ENCODE assay signal across 1 cellular context in the genomic region with DNA sequence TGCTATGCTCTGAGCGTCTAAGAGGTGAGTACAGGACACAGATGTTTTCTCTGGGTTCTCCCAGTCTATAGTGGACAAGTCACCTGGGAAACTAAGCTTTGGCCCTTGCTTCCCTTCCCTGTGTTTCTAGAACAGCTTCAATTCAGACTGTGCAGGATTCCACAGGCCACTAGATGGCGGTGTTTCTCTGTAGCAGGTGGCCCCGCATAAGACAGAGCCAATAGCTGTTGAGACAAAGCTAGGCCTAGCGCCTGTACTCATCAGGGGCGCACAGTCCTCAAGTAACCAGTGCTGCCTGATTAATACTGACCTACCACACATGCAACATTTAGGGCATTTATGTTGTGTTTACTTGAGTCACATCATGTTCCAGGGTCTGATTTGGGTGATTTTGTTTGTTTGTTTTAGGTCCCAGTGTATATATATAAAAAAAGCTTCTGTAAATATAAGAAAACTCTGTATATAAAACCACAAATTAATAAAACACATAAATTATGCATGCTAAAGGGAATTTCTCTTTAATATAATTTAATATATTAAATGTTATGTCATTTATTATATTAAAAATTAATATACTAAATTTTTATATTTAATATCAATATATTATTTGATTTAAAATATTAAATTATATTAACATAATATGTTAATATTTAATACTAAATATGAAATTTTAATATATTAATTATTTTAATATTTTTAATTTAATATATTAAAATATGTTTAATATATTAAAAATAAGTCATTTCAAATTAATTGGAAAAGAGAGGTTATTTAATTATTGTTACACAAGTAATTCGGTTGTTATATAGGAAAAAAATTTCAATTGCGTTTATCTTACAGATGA.
TF ChIP-seq lines count a peak whose summit lies in the region.

No MANE protein-coding gene starts in this region.

TF ChIP-seq in K562, 482 proteins besides CTCF, POLR2A, EP300 and RAD21 (continued from another document and continues in another):
- TF ChIP-seq, protein P1, sequence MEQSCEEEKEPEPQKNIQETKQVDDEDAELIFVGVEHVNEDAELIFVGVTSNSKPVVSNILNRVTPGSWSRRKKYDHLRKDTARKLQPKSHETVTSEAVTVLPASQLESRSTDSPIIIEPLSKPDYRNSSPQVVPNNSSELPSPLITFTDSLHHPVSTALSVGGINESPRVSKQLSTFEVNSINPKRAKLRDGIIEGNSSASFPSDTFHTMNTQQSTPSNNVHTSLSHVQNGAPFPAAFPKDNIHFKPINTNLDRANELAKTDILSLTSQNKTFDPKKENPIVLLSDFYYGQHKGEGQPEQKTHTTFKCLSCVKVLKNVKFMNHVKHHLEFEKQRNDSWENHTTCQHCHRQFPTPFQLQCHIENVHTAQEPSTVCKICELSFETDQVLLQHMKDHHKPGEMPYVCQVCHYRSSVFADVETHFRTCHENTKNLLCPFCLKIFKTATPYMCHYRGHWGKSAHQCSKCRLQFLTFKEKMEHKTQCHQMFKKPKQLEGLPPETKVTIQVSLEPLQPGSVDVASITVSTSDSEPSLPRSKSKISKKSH (CRISPR knock-in tag; IDR thresholded peaks at IDR 0.05) = no peak
- TF ChIP-seq LCOR (CRISPR knock-in tag; IDR thresholded peaks at IDR 0.05) = no peak
- no peak for TF ChIP-seq SIN3B (IDR thresholded peaks at IDR 0.05; ENCODE audit: low read depth)
- TF ChIP-seq KAT8 (IDR thresholded peaks at IDR 0.05; ENCODE audit: low read depth) = no peak
- TF ChIP-seq, protein P2, sequence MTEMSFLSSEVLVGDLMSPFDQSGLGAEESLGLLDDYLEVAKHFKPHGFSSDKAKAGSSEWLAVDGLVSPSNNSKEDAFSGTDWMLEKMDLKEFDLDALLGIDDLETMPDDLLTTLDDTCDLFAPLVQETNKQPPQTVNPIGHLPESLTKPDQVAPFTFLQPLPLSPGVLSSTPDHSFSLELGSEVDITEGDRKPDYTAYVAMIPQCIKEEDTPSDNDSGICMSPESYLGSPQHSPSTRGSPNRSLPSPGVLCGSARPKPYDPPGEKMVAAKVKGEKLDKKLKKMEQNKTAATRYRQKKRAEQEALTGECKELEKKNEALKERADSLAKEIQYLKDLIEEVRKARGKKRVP (CRISPR knock-in tag; IDR thresholded peaks at IDR 0.05) = no peak
- no peak for TF ChIP-seq ATF7 (IDR thresholded peaks at IDR 0.05)
- no peak for TF ChIP-seq TAL1 (IDR thresholded peaks at IDR 0.05)
- TF ChIP-seq ZNF408 (CRISPR knock-in tag; IDR thresholded peaks at IDR 0.05; ENCODE audit: low read depth) = no peak
- no peak for TF ChIP-seq MEIS2 (IDR thresholded peaks at IDR 0.05; ENCODE audit: partially characterized antibody)
- TF ChIP-seq HSF4 (CRISPR knock-in tag; IDR thresholded peaks at IDR 0.05; ENCODE audit: borderline replicate concordance) = no peak
- no peak for TF ChIP-seq PCBP2 (IDR thresholded peaks at IDR 0.05; ENCODE audit: low read depth, low read length, poor library complexity, severe bottlenecking)
- TF ChIP-seq SETDB1 (IDR thresholded peaks at IDR 0.05; ENCODE audit: low read length) = no peak
- no peak for TF ChIP-seq NR2C1 (IDR thresholded peaks at IDR 0.05)
- no peak for TF ChIP-seq NR2C1 (tag; IDR thresholded peaks at IDR 0.05)
- no peak for TF ChIP-seq COPS2 (conservative IDR thresholded peaks at IDR 0.05)
- no peak for TF ChIP-seq ZFP30 (CRISPR knock-in tag; IDR thresholded peaks at IDR 0.05; ENCODE audit: borderline replicate concordance)
- TF ChIP-seq ILF3 (IDR thresholded peaks at IDR 0.05; ENCODE audit: borderline replicate concordance) = no peak
- no peak for TF ChIP-seq NCOA2 (IDR thresholded peaks at IDR 0.05; ENCODE audit: partially characterized antibody in 2 of 2)
- no peak for TF ChIP-seq ILK (tag; IDR thresholded peaks at IDR 0.05; ENCODE audit: borderline replicate concordance, low read depth)
- TF ChIP-seq, protein P3, sequence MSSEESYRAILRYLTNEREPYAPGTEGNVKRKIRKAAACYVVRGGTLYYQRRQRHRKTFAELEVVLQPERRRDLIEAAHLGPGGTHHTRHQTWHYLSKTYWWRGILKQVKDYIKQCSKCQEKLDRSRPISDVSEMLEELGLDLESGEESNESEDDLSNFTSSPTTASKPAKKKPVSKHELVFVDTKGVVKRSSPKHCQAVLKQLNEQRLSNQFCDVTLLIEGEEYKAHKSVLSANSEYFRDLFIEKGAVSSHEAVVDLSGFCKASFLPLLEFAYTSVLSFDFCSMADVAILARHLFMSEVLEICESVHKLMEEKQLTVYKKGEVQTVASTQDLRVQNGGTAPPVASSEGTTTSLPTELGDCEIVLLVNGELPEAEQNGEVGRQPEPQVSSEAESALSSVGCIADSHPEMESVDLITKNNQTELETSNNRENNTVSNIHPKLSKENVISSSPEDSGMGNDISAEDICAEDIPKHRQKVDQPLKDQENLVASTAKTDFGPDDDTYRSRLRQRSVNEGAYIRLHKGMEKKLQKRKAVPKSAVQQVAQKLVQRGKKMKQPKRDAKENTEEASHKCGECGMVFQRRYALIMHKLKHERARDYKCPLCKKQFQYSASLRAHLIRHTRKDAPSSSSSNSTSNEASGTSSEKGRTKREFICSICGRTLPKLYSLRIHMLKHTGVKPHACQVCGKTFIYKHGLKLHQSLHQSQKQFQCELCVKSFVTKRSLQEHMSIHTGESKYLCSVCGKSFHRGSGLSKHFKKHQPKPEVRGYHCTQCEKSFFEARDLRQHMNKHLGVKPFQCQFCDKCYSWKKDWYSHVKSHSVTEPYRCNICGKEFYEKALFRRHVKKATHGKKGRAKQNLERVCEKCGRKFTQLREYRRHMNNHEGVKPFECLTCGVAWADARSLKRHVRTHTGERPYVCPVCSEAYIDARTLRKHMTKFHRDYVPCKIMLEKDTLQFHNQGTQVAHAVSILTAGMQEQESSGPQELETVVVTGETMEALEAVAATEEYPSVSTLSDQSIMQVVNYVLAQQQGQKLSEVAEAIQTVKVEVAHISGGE (CRISPR knock-in tag; IDR thresholded peaks at IDR 0.05) = no peak
- no peak for TF ChIP-seq CBFA2T3 (IDR thresholded peaks at IDR 0.05)
- TF ChIP-seq YY1 (IDR thresholded peaks at IDR 0.05; ENCODE audit: borderline replicate concordance in 1 of 3, control insufficient read depth in 1 of 3, extremely low read depth in 1 of 3, insufficient read depth in 3 of 3, insufficient read length in 1 of 3, insufficient replicate concordance in 2 of 3, low read depth in 1 of 3, low read length in 2 of 3) = no peak
- TF ChIP-seq, protein P4, sequence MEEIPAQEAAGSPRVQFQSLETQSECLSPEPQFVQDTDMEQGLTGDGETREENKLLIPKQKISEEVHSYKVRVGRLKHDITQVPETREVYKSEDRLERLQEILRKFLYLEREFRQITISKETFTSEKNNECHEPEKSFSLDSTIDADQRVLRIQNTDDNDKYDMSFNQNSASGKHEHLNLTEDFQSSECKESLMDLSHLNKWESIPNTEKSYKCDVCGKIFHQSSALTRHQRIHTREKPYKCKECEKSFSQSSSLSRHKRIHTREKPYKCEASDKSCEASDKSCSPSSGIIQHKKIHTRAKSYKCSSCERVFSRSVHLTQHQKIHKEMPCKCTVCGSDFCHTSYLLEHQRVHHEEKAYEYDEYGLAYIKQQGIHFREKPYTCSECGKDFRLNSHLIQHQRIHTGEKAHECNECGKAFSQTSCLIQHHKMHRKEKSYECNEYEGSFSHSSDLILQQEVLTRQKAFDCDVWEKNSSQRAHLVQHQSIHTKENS (CRISPR knock-in tag; IDR thresholded peaks at IDR 0.05) = no peak
- TF ChIP-seq, protein P5, sequence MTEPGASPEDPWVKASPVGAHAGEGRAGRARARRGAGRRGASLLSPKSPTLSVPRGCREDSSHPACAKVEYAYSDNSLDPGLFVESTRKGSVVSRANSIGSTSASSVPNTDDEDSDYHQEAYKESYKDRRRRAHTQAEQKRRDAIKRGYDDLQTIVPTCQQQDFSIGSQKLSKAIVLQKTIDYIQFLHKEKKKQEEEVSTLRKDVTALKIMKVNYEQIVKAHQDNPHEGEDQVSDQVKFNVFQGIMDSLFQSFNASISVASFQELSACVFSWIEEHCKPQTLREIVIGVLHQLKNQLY (CRISPR knock-in tag; conservative IDR thresholded peaks at IDR 0.05) = no peak
- TF ChIP-seq, protein P6, sequence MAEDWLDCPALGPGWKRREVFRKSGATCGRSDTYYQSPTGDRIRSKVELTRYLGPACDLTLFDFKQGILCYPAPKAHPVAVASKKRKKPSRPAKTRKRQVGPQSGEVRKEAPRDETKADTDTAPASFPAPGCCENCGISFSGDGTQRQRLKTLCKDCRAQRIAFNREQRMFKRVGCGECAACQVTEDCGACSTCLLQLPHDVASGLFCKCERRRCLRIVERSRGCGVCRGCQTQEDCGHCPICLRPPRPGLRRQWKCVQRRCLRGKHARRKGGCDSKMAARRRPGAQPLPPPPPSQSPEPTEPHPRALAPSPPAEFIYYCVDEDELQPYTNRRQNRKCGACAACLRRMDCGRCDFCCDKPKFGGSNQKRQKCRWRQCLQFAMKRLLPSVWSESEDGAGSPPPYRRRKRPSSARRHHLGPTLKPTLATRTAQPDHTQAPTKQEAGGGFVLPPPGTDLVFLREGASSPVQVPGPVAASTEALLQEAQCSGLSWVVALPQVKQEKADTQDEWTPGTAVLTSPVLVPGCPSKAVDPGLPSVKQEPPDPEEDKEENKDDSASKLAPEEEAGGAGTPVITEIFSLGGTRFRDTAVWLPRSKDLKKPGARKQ (CRISPR knock-in tag; IDR thresholded peaks at IDR 0.05) = no peak
- TF ChIP-seq, protein P7, sequence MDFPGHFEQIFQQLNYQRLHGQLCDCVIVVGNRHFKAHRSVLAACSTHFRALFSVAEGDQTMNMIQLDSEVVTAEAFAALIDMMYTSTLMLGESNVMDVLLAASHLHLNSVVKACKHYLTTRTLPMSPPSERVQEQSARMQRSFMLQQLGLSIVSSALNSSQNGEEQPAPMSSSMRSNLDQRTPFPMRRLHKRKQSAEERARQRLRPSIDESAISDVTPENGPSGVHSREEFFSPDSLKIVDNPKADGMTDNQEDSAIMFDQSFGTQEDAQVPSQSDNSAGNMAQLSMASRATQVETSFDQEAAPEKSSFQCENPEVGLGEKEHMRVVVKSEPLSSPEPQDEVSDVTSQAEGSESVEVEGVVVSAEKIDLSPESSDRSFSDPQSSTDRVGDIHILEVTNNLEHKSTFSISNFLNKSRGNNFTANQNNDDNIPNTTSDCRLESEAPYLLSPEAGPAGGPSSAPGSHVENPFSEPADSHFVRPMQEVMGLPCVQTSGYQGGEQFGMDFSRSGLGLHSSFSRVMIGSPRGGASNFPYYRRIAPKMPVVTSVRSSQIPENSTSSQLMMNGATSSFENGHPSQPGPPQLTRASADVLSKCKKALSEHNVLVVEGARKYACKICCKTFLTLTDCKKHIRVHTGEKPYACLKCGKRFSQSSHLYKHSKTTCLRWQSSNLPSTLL (IDR thresholded peaks at IDR 0.05) = no peak
- TF ChIP-seq, protein P8, sequence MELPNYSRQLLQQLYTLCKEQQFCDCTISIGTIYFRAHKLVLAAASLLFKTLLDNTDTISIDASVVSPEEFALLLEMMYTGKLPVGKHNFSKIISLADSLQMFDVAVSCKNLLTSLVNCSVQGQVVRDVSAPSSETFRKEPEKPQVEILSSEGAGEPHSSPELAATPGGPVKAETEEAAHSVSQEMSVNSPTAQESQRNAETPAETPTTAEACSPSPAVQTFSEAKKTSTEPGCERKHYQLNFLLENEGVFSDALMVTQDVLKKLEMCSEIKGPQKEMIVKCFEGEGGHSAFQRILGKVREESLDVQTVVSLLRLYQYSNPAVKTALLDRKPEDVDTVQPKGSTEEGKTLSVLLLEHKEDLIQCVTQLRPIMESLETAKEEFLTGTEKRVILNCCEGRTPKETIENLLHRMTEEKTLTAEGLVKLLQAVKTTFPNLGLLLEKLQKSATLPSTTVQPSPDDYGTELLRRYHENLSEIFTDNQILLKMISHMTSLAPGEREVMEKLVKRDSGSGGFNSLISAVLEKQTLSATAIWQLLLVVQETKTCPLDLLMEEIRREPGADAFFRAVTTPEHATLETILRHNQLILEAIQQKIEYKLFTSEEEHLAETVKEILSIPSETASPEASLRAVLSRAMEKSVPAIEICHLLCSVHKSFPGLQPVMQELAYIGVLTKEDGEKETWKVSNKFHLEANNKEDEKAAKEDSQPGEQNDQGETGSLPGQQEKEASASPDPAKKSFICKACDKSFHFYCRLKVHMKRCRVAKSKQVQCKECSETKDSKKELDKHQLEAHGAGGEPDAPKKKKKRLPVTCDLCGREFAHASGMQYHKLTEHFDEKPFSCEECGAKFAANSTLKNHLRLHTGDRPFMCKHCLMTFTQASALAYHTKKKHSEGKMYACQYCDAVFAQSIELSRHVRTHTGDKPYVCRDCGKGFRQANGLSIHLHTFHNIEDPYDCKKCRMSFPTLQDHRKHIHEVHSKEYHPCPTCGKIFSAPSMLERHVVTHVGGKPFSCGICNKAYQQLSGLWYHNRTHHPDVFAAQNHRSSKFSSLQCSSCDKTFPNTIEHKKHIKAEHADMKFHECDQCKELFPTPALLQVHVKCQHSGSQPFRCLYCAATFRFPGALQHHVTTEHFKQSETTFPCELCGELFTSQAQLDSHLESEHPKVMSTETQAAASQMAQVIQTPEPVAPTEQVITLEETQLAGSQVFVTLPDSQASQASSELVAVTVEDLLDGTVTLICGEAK (IDR thresholded peaks at IDR 0.05) = no peak
- TF ChIP-seq, protein P8 (CRISPR knock-in tag; IDR thresholded peaks at IDR 0.05) = no peak
- TF ChIP-seq ARNT (IDR thresholded peaks at IDR 0.05) = no peak; a peak in 1 of 4 replicates
- no peak for TF ChIP-seq TAF15 (IDR thresholded peaks at IDR 0.05; ENCODE audit: low read depth, low read length)
- no peak for TF ChIP-seq PHB (CRISPR knock-in tag; IDR thresholded peaks at IDR 0.05)
